Comparison of ENCODE assay signal across 8 cellular contexts in the genomic region with DNA sequence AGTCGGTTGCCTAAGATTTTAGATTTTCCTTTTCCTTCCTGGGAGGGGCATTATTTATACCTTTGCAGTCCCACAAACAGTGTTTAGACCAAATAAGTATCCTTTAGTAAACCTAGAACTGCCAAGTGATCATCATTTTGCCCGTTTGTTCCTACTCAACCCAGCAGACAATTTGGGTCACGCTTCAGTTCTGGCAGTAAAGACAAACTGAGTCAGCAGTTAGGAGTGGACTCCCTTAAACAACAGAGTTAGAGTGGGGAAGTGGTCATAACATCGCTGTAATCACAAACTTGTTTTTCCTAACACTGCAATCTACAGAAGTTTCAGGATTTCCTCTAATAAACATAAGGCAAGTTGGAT. TPM values are rescaled to one million over a fixed set of nuclear protein-coding genes. Genes with fewer than 3 reads are reported as not detected.
A peak's percentile ranks its signal among the peaks of the same experiment; 100 is the strongest.
DNase-seq lines count a peak whose midpoint lies in the region; ATAC-seq and TF ChIP-seq lines count a peak whose summit lies in the region.

No MANE protein-coding gene starts in this region.

- BruUV-seq in Calu3 (replicated peaks; lab: Mats Ljungman, UMichigan), result no TSS peak

- H3K4me1 Mint-ChIP-seq in Calu3 (ENCODE audit: low read depth, unreplicated experiment), result peaks cover 8% of the 10 kb centered on the region
- peaks cover 22% of the 10 kb centered on the region for H3K4me1 Mint-ChIP-seq in osteocyte (ENCODE audit: unreplicated experiment)

- H3K27ac Mint-ChIP-seq in Calu3 (ENCODE audit: unreplicated experiment) (peak overlapping the region; percentile 100), osteocyte (ENCODE audit: unreplicated experiment) (peak overlapping the region; percentile 98)

- intact Hi-C loops in Calu3 (cut with micrococcal nuclease; ENCODE audit: unreplicated experiment), result no loop called here

- H3K4me3 ChIP-seq in fibroblast of villous mesenchyme (ENCODE audit: low read depth, low read length), result peak overlapping the region; percentile 86

- H3K27me3 Mint-ChIP-seq in Calu3 (ENCODE audit: unreplicated experiment) (no peaks in the 10 kb centered on the region), osteocyte (ENCODE audit: unreplicated experiment) (no peaks in the 10 kb centered on the region)

- peak; percentile 3 for ATAC-seq in SK-N-SH treated with all-trans-retinoic acid at 6 μM for 48 hours
- ATAC-seq in GM21737 (IDR thresholded peaks at IDR 0.05; ENCODE audit: unreplicated experiment), result no peak
- no peak for ATAC-seq in GM19328 (IDR thresholded peaks at IDR 0.05; ENCODE audit: unreplicated experiment)
- ATAC-seq in GM18867 (IDR thresholded peaks at IDR 0.05; ENCODE audit: unreplicated experiment), result no peak
- no peak for ATAC-seq in GM21515 (IDR thresholded peaks at IDR 0.05; ENCODE audit: unreplicated experiment)

- H3K4me3 Mint-ChIP-seq in Calu3 (ENCODE audit: low read depth, unreplicated experiment) (peak overlapping the region; percentile 100), osteocyte (ENCODE audit: unreplicated experiment) (peak overlapping the region; percentile 99)

- H3K36me3 Mint-ChIP-seq in Calu3 (ENCODE audit: insufficient read depth, unreplicated experiment) (peaks cover 23% of the 10 kb centered on the region), osteocyte (ENCODE audit: unreplicated experiment) (peaks cover under 1% of the 10 kb centered on the region)

- H3K9me3 Mint-ChIP-seq in Calu3 (ENCODE audit: low read depth, unreplicated experiment) (no peaks in the 10 kb centered on the region), osteocyte (ENCODE audit: unreplicated experiment) (no peaks in the 10 kb centered on the region)

- DNase-seq in Calu3, result no peak
- peak; percentile 42 for DNase-seq in fibroblast of villous mesenchyme (ENCODE audit: low read depth)
- no peak for DNase-seq in osteocyte (ENCODE audit: extremely low spot score, unreplicated experiment)

- CTCF ChIA-PET in Calu3 (lab: Charles Lee), result interaction anchor here (0.6 to 0.7 kb wide), 2 partner anchors 467 to 524 kb away, joined by 5 read pairs; no protein-coding TSS in a partner anchor

- TF ChIP-seq CTCF in Calu3 (IDR thresholded peaks at IDR 0.05; ENCODE audit: unreplicated experiment) (no peak), fibroblast of villous mesenchyme (IDR thresholded peaks at IDR 0.05; ENCODE audit: insufficient read depth, low read depth, low read length) (no peak), osteocyte (IDR thresholded peaks at IDR 0.05) (no peak)

TF ChIP-seq in SK-N-SH treated with all-trans-retinoic acid at 6 μM for 48 hours, 23 proteins besides CTCF, POLR2A, EP300 and RAD21:
- TF ChIP-seq RARB (CRISPR knock-in tag; IDR thresholded peaks at IDR 0.05) (no peak), ZNF8 (CRISPR knock-in tag; IDR thresholded peaks at IDR 0.05) (no peak), ESRRG (CRISPR knock-in tag; IDR thresholded peaks at IDR 0.05) (no peak)
- TF ChIP-seq, protein P1, sequence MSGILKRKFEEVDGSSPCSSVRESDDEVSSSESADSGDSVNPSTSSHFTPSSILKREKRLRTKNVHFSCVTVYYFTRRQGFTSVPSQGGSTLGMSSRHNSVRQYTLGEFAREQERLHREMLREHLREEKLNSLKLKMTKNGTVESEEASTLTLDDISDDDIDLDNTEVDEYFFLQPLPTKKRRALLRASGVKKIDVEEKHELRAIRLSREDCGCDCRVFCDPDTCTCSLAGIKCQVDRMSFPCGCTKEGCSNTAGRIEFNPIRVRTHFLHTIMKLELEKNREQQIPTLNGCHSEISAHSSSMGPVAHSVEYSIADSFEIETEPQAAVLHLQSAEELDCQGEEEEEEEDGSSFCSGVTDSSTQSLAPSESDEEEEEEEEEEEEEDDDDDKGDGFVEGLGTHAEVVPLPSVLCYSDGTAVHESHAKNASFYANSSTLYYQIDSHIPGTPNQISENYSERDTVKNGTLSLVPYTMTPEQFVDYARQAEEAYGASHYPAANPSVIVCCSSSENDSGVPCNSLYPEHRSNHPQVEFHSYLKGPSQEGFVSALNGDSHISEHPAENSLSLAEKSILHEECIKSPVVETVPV (CRISPR knock-in tag; IDR thresholded peaks at IDR 0.05), result no peak

RNA-seq across cellular contexts. Expression of a gene that starts 0.8 kb away (rescaled TPM):
- total RNA-seq in Calu3 (2022), result 25.1 and 31.5 TPM in 2 replicates
- total RNA-seq in fibroblast of villous mesenchyme, result 75.7 and 98.0 TPM in 2 replicates
- total RNA-seq in osteocyte, result 86.9 and 91.4 TPM in 2 replicates
